In the genomic region with DNA sequence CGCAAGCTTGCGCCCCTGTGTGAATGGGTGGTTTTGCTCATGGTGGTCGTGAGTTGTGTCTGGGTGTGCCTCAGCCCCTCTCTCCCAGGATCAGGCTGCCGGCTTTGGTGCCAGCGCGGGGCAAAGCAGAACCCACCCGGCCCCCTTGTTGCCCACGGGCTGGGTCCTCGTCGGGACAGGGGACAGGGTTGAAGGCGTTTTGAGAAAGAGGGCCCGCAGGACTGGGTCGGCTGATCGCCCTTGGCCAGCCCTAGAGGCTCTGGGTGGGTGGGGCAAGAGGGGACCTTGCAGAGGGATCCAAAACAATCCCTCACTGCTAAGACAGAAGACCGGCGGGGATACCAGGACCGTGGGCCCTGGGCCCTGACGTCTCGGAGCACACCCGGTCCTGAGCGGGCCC, we compare ENCODE assay signal across 13 cellular contexts.
"Had no signal": no experiment of that assay in that cellular context is flagged by ENCODE, and none has a peak within 500 bp of the region (broad histone marks: within the 10 kb centered on the region; RNA-seq: fewer than 3 reads in every experiment).

No MANE protein-coding gene starts in this region.

- DNase-seq: activated CD4-positive, alpha-beta T cell treated with anti-CD3 and anti-CD28 coated beads for 4 hours; activated CD8-positive, alpha-beta memory T cell treated with anti-CD3 and anti-CD28 coated beads, Interleukin-2, amount 50 U/mL, for 48 hours; activated CD8-positive, alpha-beta T cell treated with anti-CD3 and anti-CD28 coated beads for 36 hours; activated naive CD4-positive, alpha-beta T cell treated with Interleukin-2 at 50 U/mL for 16 hours; effector memory CD8-positive, alpha-beta T cell; sigmoid colon; stimulated activated CD4-positive, alpha-beta T cell treated with anti-CD3 and anti-CD28 coated beads, Interleukin-12 subunit alpha, Interleukin-12 subunit beta, amount 100 ng/mL, for 4 hours; T-cell; transverse colon had no signal

- ATAC-seq: activated CD8-positive, alpha-beta T cell treated with anti-CD3 and anti-CD28 coated beads for 36 hours; effector memory CD8-positive, alpha-beta T cell; mucosa of descending colon; T-cell had no signal

- H3K27ac ChIP-seq: sigmoid colon, transverse colon, VCaP had no signal

- H3K36me3 Mint-ChIP-seq: T-cell had no signal

- H3K27ac Mint-ChIP-seq: activated CD8-positive, alpha-beta T cell treated with anti-CD3 and anti-CD28 coated beads for 36 hours; dendritic cell treated with granulocyte-macrophage colony-stimulating factor and Interleukin-4, amounts not matched to agents 40 ng/mL and 50 ng/mL, for 4 days; T-cell had no signal

- H3K9me3 ChIP-seq: mucosa of descending colon, sigmoid colon, transverse colon had no signal

- H3K4me3 ChIP-seq: mucosa of descending colon, transverse colon had no signal

- H3K36me3 ChIP-seq: sigmoid colon, transverse colon had no signal

- H3K27me3 Mint-ChIP-seq: central memory CD8-positive, alpha-beta T cell had no signal

- H3K9me3 Mint-ChIP-seq: activated CD8-positive, alpha-beta T cell treated with anti-CD3 and anti-CD28 coated beads for 36 hours; central memory CD8-positive, alpha-beta T cell; effector memory CD8-positive, alpha-beta T cell; T-cell had no signal

- H3K4me3 Mint-ChIP-seq: activated CD8-positive, alpha-beta T cell treated with anti-CD3 and anti-CD28 coated beads for 36 hours; central memory CD8-positive, alpha-beta T cell had no signal
